ENCODE assay signal across 11 cellular contexts in genomic region chr1:211517006-211517405, GRCh38. TPM values are rescaled to one million over a fixed set of nuclear protein-coding genes. Genes with fewer than 3 reads are reported as not detected.
DNase-seq lines count a peak whose midpoint lies in the region; ATAC-seq lines count a peak whose summit lies in the region.
"Had no signal": no experiment of that assay in that cellular context is flagged by ENCODE, and none has a peak within 500 bp of the region (broad histone marks: within the 10 kb centered on the region; RNA-seq: fewer than 3 reads in every experiment).

No MANE protein-coding gene starts in this region.

- H2BK120ac ChIP-seq in mesendoderm (ENCODE audit: low read depth, low read length), result no peak overlapping the region

- no peak for ATAC-seq in HG03175 (IDR thresholded peaks at IDR 0.05; ENCODE audit: unreplicated experiment)
- ATAC-seq: SK-N-SH treated with all-trans-retinoic acid at 6 μM for 48 hours had no signal

- H3K79me2 ChIP-seq in mesendoderm (ENCODE audit: control insufficient read depth, insufficient read depth, low read length), result no peaks in the 10 kb centered on the region

- no peaks in the 10 kb centered on the region for H3K27me3 ChIP-seq in mesendoderm (ENCODE audit: insufficient read depth, low read length, poor library complexity)

- peaks cover 4% of the 10 kb centered on the region for H3K4me1 ChIP-seq in mesendoderm (ENCODE audit: control insufficient read depth, low read depth, low read length)

- H4K5ac ChIP-seq in mesendoderm (ENCODE audit: low read length), result no peak overlapping the region

- H3K18ac ChIP-seq in mesendoderm (ENCODE audit: low read length), result no peak overlapping the region

- no peaks in the 10 kb centered on the region for H3K79me1 ChIP-seq in mesendoderm (ENCODE audit: low read length)

- no peak overlapping the region for H3K27ac ChIP-seq in mesendoderm (ENCODE audit: low read depth, low read length)

- no peak overlapping the region for H3K4ac ChIP-seq in mesendoderm (ENCODE audit: low read depth, low read length)

- H2BK5ac ChIP-seq in mesendoderm (ENCODE audit: low read length), result no peak overlapping the region

- no peak overlapping the region for H3K4me2 ChIP-seq in mesendoderm (ENCODE audit: low read length)

- no peak overlapping the region for H2BK15ac ChIP-seq in mesendoderm (replicated peaks; ENCODE audit: low read depth)

- no peak overlapping the region for H3K4me3 ChIP-seq in mesendoderm (ENCODE audit: low read length)

- WGBS in mesendoderm (ENCODE audit: extremely low coverage, insufficient coverage, low lambda C conversion rate), result no CpG with 5 or more reads among the region's 5 CpGs

- no peak overlapping the region for H3K9ac ChIP-seq in mesendoderm (ENCODE audit: low read length)

- H3K36me3 ChIP-seq in mesendoderm (ENCODE audit: control insufficient read depth, insufficient read depth, low read length), result no peaks in the 10 kb centered on the region

- H2AK5ac ChIP-seq in mesendoderm (ENCODE audit: low read length), result no peak overlapping the region

- no peak overlapping the region for H3K56ac ChIP-seq in mesendoderm (ENCODE audit: low read length)

- H3K23ac ChIP-seq in mesendoderm (ENCODE audit: low read length), result no peak overlapping the region

- peak; percentile 37 for DNase-seq in DMS 273 (lab: John Stamatoyannopoulos, UW; ENCODE audit: unreplicated experiment)
- no peak for DNase-seq in DMS 273 treated with DMSO at 0.1 percent for 48 hours (lab: John Stamatoyannopoulos, UW)
- DNase-seq in HPDE6-E6E7 (ENCODE audit: extremely low spot score), result peak; percentile 27
- DNase-seq in SW480 (ENCODE audit: low spot score), result peak; percentile 78
- peak; percentile 74 for DNase-seq in mesendoderm
- DNase-seq in T-helper 9 cell, result no peak
- no peak for DNase-seq in HuH-7.5 (ENCODE audit: low spot score)
- DNase-seq: 8988T; stimulated activated naive CD4-positive, alpha-beta T cell had no signal

- no peak overlapping the region for H4K8ac ChIP-seq in mesendoderm (ENCODE audit: low read depth, low read length)

RNA-seq across cellular contexts. Expression of gene RD3, which starts 25.0 kb away (rescaled TPM):
- polyA plus RNA-seq in mesendoderm (2013, experiment 1 of 2), result 0.08 TPM
- 0.11 TPM for polyA plus RNA-seq in mesendoderm (2013, experiment 2 of 2)

Comparison
In these comparisons a context has a peak if more than half of its experiments do, and no peak if none do; other contexts are left out.
1. DNase-seq: peak in DMS 273 (single experiment), HPDE6-E6E7 (single experiment), SW480 (single experiment) and mesendoderm (single experiment); none in DMS 273 treated with DMSO at 0.1 percent for 48 hours (single experiment), T-helper 9 cell (single experiment) and HuH-7.5 (single experiment).